9 cellular contexts compared by ENCODE assay signal in the genomic region with DNA sequence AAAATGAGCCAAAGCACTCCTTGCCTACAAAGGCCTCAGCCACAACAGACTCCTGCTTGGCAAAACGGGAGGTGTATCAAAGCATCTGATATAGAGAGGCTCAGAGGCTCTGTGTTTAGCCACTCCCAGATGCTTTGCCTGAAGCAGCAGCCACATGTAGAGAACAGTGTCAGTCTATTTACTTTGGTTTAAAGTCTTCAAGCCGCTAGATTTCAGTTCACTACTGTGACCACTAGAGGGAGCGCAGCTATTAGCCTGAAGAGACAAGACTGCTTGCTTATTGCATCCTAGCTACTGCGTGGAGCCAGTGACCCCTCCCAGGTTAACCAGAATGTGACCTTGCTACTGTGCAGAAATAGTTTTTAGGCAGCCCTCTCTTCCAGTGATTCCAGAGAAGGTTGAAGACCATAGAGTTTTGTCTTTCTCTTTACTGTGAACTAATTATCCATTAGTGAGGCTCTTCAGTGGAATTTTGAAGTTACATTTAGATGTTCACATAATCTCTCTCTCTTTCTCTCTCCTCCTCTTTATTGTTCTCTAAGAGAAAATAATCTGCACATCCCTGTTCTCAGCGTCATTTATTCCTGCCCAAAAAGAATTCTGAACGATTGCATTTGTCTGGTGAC. TPM values are rescaled to one million over a fixed set of nuclear protein-coding genes. Genes with fewer than 3 reads are reported as not detected.
DNase-seq lines count a peak whose midpoint lies in the region; ATAC-seq, FAIRE-seq and TF ChIP-seq lines count a peak whose summit lies in the region.
"Had no signal": no experiment of that assay in that cellular context is flagged by ENCODE, and none has a peak within 500 bp of the region (broad histone marks: within the 10 kb centered on the region; RNA-seq: fewer than 3 reads in every experiment).

No MANE protein-coding gene starts in this region.

- H3K27ac Mint-ChIP-seq in CD14-positive monocyte = no peak overlapping the region
- H3K27ac Mint-ChIP-seq in central memory CD8-positive, alpha-beta T cell (ENCODE audit: low read depth) = no peak overlapping the region

- peak; percentile 96 for TF ChIP-seq CTCF in CD14-positive monocyte (IDR thresholded peaks at IDR 0.05)

- intact Hi-C loops in CD14-positive monocyte (cut with micrococcal nuclease) (no loop called here), left colon (cut with DNase I, micrococcal nuclease) (loop anchor here in 1 of 2 donors (5.0 to 10.0 kb wide), 2 partner anchors 195 to 282 kb away; no protein-coding TSS in a partner anchor)

- H3K9me3 Mint-ChIP-seq in CD14-positive monocyte = no peaks in the 10 kb centered on the region
- H3K9me3 Mint-ChIP-seq in central memory CD8-positive, alpha-beta T cell = no peaks in the 10 kb centered on the region

- H3K4me1 Mint-ChIP-seq in CD14-positive monocyte = no peaks in the 10 kb centered on the region
- H3K4me1 Mint-ChIP-seq in central memory CD8-positive, alpha-beta T cell = no peaks in the 10 kb centered on the region

- peak overlapping the region in 1 of 2 donors; percentile 26 for H3K4me3 Mint-ChIP-seq in CD14-positive monocyte
- no peak overlapping the region for H3K4me3 Mint-ChIP-seq in central memory CD8-positive, alpha-beta T cell

- DNase-seq in CD14-positive monocyte (ENCODE audit: low spot score) = peak; percentile 48
- peak; percentile 18 for DNase-seq in GM19239 (ENCODE audit: insufficient read length, low spot score)
- peak; percentile 91 for DNase-seq in NCI-H2227 (lab: John Stamatoyannopoulos, UW; ENCODE audit: unreplicated experiment)
- peak; percentile 8 to 25 (median 14) for DNase-seq in activated CD4-positive, CD25-positive, alpha-beta regulatory T cell (lab: John Stamatoyannopoulos, UW)
- DNase-seq in central memory CD8-positive, alpha-beta T cell (ENCODE audit: low spot score in 2 of 2) = peak; percentile 20 to 41
- peak; percentile 53 to 58 for DNase-seq in left colon
- peak; percentile 67 for DNase-seq in stimulated activated CD4-positive, alpha-beta T cell treated with anti-CD3 and anti-CD28 coated beads, Interleukin-4, amount 100 ng/mL, for 24 hours

- H3K36me3 Mint-ChIP-seq in CD14-positive monocyte = no peaks in the 10 kb centered on the region
- H3K36me3 Mint-ChIP-seq in central memory CD8-positive, alpha-beta T cell (ENCODE audit: insufficient read depth) = no peaks in the 10 kb centered on the region

- FAIRE-seq in GM19239 (lab: Jason Lieb, UNC) = peak; percentile 77

- peak; percentile 98 for ATAC-seq in HG03280 (IDR thresholded peaks at IDR 0.05; ENCODE audit: unreplicated experiment)
- peak; percentile 52 for ATAC-seq in central memory CD8-positive, alpha-beta T cell (replicated peaks; ENCODE audit: extremely low read depth, poor library complexity, severe bottlenecking)
- peak; percentile 90 for ATAC-seq in left colon

- H3K27me3 Mint-ChIP-seq in CD14-positive monocyte (ENCODE audit: low read depth in 3 of 3) = peaks cover 0 to 2% (median 2%) of the 10 kb centered on the region in 3 donors
- H3K27me3 Mint-ChIP-seq in central memory CD8-positive, alpha-beta T cell = peaks cover 45% of the 10 kb centered on the region

RNA-seq across cellular contexts. Expression of a gene that starts 39.3 kb away (rescaled TPM):
- not detected for polyA plus RNA-seq in CD14-positive monocyte
- total RNA-seq in left colon = 10 to 100 TPM; 27.0 to 48.7 TPM
- total RNA-seq: T-helper 1 cell treated with Interleukin-12 subunit alpha and Interleukin-12 subunit beta and Interleukin-4 antibody, amounts not matched to agents 30 ng/mL and 1 ng/mL, for 36 hours had no signal

Comparison
In these comparisons a context has a peak if more than half of its experiments do, and no peak if none do; other contexts are left out.
1. Peak in every context shown above with its lines: DNase-seq and ATAC-seq.
2. DNase-seq: peak in every context shown above with its lines; median percentile 91 in NCI-H2227; 67 in stimulated activated CD4-positive, alpha-beta T cell treated with anti-CD3 and anti-CD28 coated beads, Interleukin-4, amount 100 ng/mL, for 24 hours; 56 in left colon; 48 in CD14-positive monocyte; 30 in central memory CD8-positive, alpha-beta T cell; 18 in GM19239; 14 in activated CD4-positive, CD25-positive, alpha-beta regulatory T cell.